8 cellular contexts compared by ENCODE assay signal in genomic region chr9:98104445-98104881, GRCh38. TPM values are rescaled to one million over a fixed set of nuclear protein-coding genes. Genes with fewer than 3 reads are reported as not detected.
DNase-seq lines count a peak whose midpoint lies in the region; ATAC-seq, FAIRE-seq and TF ChIP-seq lines count a peak whose summit lies in the region.
"Had no signal": no experiment of that assay in that cellular context is flagged by ENCODE, and none has a peak within 500 bp of the region (broad histone marks: within the 10 kb centered on the region; RNA-seq: fewer than 3 reads in every experiment).

No MANE protein-coding gene starts in this region.

- FAIRE-seq in RCC 7860 (lab: Jason Lieb, UNC), result no peak

- H3K4me1 ChIP-seq in neutrophil (ENCODE audit: control insufficient read depth in 1 of 2, insufficient read depth in 1 of 2, low read depth in 1 of 2, low read length in 1 of 2), result peaks cover 44 to 62% of the 10 kb centered on the region in 2 experiments
- peaks cover 13% of the 10 kb centered on the region for H3K4me1 ChIP-seq in foreskin keratinocyte

- H3K4me3 Mint-ChIP-seq in activated naive CD8-positive, alpha-beta T cell treated with anti-CD3 and anti-CD28 coated beads for 36 hours, result no peak overlapping the region

- H3K27me3 Mint-ChIP-seq in activated naive CD8-positive, alpha-beta T cell treated with anti-CD3 and anti-CD28 coated beads for 36 hours, result no peaks in the 10 kb centered on the region
- H3K27me3 Mint-ChIP-seq: progenitor cell of endocrine pancreas had no signal

- peaks cover 4% of the 10 kb centered on the region for H3K36me3 ChIP-seq in neutrophil

- TF ChIP-seq CTCF in GM12873 (IDR thresholded peaks at IDR 0.05; ENCODE audit: insufficient read depth, low read depth, low read length, missing control alignments) (peak; percentile 3), neutrophil (IDR thresholded peaks at IDR 0.05) (no peak), foreskin keratinocyte (conservative IDR thresholded peaks at IDR 0.05) (no peak)

- H3K9me3 ChIP-seq in neutrophil, result no peaks in the 10 kb centered on the region

- H3K27ac ChIP-seq in neutrophil (peak overlapping the region; percentile 69), foreskin keratinocyte (no peak overlapping the region)

- no peak overlapping the region for H3K4me3 ChIP-seq in neutrophil (ENCODE audit: low read depth in 1 of 2, low read length in 1 of 2)

- no peaks in the 10 kb centered on the region for H3K9me3 Mint-ChIP-seq in activated naive CD8-positive, alpha-beta T cell treated with anti-CD3 and anti-CD28 coated beads for 36 hours

- peak overlapping the region; percentile 82 for H3K27ac Mint-ChIP-seq in activated naive CD8-positive, alpha-beta T cell treated with anti-CD3 and anti-CD28 coated beads for 36 hours
- H3K27ac Mint-ChIP-seq: progenitor cell of endocrine pancreas had no signal

- H3K27me3 ChIP-seq in neutrophil (no peaks in the 10 kb centered on the region), foreskin keratinocyte (no peaks in the 10 kb centered on the region)

- no peak for ATAC-seq in foreskin keratinocyte

- H3K4me1 Mint-ChIP-seq in activated naive CD8-positive, alpha-beta T cell treated with anti-CD3 and anti-CD28 coated beads for 36 hours, result peaks cover 83% of the 10 kb centered on the region

- peaks cover 61% of the 10 kb centered on the region for H3K36me3 Mint-ChIP-seq in activated naive CD8-positive, alpha-beta T cell treated with anti-CD3 and anti-CD28 coated beads for 36 hours

- peak; percentile 98 for DNase-seq in MV-4-11 (lab: John Stamatoyannopoulos, UW)
- no peak for DNase-seq in activated naive CD8-positive, alpha-beta T cell treated with anti-CD3 and anti-CD28 coated beads for 36 hours
- no peak for DNase-seq in ecto neural progenitor cell (ENCODE audit: low spot score)
- no peak for DNase-seq in foreskin keratinocyte
- DNase-seq in RCC 7860 (ENCODE audit: low spot score), result no peak

RNA-seq across cellular contexts. Expression of gene TRIM14, which starts 14.6 kb away (rescaled TPM):
- 10 to 100 TPM; 45.2 to 47.4 TPM for total RNA-seq in activated naive CD8-positive, alpha-beta T cell treated with anti-CD3 and anti-CD28 coated beads for 36 hours
- total RNA-seq in foreskin keratinocyte, result 32.1 and 35.0 TPM in 2 replicates
- polyA plus RNA-seq in foreskin keratinocyte, result 19.8 and 20.0 TPM in 2 replicates

RNA-seq across cellular contexts. Expression of gene NANS, which starts 47.9 kb away (rescaled TPM):
- total RNA-seq in activated naive CD8-positive, alpha-beta T cell treated with anti-CD3 and anti-CD28 coated beads for 36 hours, result 10 to 100 TPM; 46.1 to 47.4 TPM
- 70.0 and 72.0 TPM in 2 replicates for total RNA-seq in foreskin keratinocyte
- 79.3 and 82.3 TPM in 2 replicates for polyA plus RNA-seq in foreskin keratinocyte
